31 cellular contexts compared by ENCODE assay signal in the genomic region with DNA sequence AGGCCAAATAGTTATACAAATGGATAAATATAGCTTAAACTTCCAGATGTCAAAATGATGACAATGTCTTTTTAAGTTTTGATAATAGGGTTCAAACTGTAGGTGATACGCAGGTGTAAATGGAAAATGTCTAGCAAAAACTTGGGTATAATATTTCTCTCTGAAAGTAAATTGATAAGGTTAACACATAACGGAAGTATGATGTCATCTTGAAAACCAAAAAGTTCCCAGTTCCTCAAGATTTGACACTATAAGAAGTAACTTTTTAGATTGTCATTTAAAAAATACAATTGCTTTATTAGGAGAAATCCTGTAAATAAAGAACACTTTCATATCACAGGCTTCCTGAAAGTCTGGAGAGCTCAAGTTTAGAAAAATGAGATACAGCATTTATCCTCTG.
"Had no signal": no experiment of that assay in that cellular context is flagged by ENCODE, and none has a peak within 500 bp of the region (broad histone marks: within the 10 kb centered on the region; RNA-seq: fewer than 3 reads in every experiment).

No MANE protein-coding gene starts in this region.

- H3K79me2 ChIP-seq: parathyroid adenoma had no signal

- H3K9me3 Mint-ChIP-seq: nephron, neural progenitor cell, type B pancreatic cell had no signal

- H3K36me3 Mint-ChIP-seq: natural killer cell; neural progenitor cell; stimulated activated memory B cell treated with anti-CD40 and anti-IgM and Interleukin-4, amounts not matched to agents 10 μg/mL and 1 μg/mL and 100 μg/mL, for 72 hours; type B pancreatic cell had no signal

- H3K4me3 ChIP-seq: neural progenitor cell, ovary, psoas muscle, skin epidermis, smooth muscle cell, spleen, suprapubic skin, testis, tibial artery, transverse colon, upper lobe of right lung, uterus had no signal

- H3K4me1 Mint-ChIP-seq: natural killer cell; nephron; neural progenitor cell; stimulated activated memory B cell treated with anti-CD40 and anti-IgM and Interleukin-4, amounts not matched to agents 10 μg/mL and 1 μg/mL and 100 μg/mL, for 72 hours; stimulated activated naive CD8-positive, alpha-beta T cell treated with anti-CD3 and anti-CD28 coated beads, Interleukin-15, amount 100 ng/mL, for 72 hours had no signal

- H3K4me1 ChIP-seq: neural progenitor cell, parathyroid adenoma, psoas muscle, spleen, testis, tibial artery, transverse colon, upper lobe of right lung, uterus had no signal

- H3K4me3 Mint-ChIP-seq: natural killer cell; nephron; neural progenitor cell; stimulated activated memory B cell treated with anti-CD40 and anti-IgM and Interleukin-4, amounts not matched to agents 10 μg/mL and 1 μg/mL and 100 μg/mL, for 72 hours; stimulated activated naive CD8-positive, alpha-beta T cell treated with anti-CD3 and anti-CD28 coated beads, Interleukin-15, amount 100 ng/mL, for 72 hours; type B pancreatic cell had no signal

- H3K27me3 Mint-ChIP-seq: progenitor cell of endocrine pancreas; stimulated activated memory B cell treated with anti-CD40 and anti-IgM and Interleukin-4, amounts not matched to agents 10 μg/mL and 1 μg/mL and 100 μg/mL, for 72 hours; stimulated activated naive CD8-positive, alpha-beta T cell treated with anti-CD3 and anti-CD28 coated beads, Interleukin-15, amount 100 ng/mL, for 72 hours; type B pancreatic cell had no signal

- H3K36me3 ChIP-seq: neural progenitor cell, ovary, spleen, suprapubic skin, tibial artery, transverse colon, upper lobe of right lung, uterus had no signal

- H3K27me3 ChIP-seq: neural progenitor cell, ovary, spleen, suprapubic skin, testis, tibial artery, transverse colon, upper lobe of right lung, uterus had no signal

- H3K27ac ChIP-seq: neural progenitor cell, ovary, parathyroid adenoma, psoas muscle, skin epidermis, spleen, suprapubic skin, testis, tibial artery, transverse colon, upper lobe of right lung, uterus had no signal

- H3K4me2 ChIP-seq: neural progenitor cell, smooth muscle cell had no signal

- H3K27ac Mint-ChIP-seq: natural killer cell; nephron; neural progenitor cell; progenitor cell of endocrine pancreas; stimulated activated memory B cell treated with anti-CD40 and anti-IgM and Interleukin-4, amounts not matched to agents 10 μg/mL and 1 μg/mL and 100 μg/mL, for 72 hours; type B pancreatic cell had no signal

- H3K9me3 ChIP-seq: ovary, psoas muscle, spleen, suprapubic skin, testis, tibial artery, transverse colon, upper lobe of right lung, uterus had no signal

- H2AFZ ChIP-seq: neural progenitor cell, parathyroid adenoma had no signal

- DNase-seq: natural killer cell; occipital lobe; ovary; posterior cingulate gyrus; psoas muscle; right cardiac atrium; spleen; stimulated activated CD4-positive, alpha-beta T cell treated with anti-CD3 and anti-CD28 coated beads, Interleukin-12 subunit alpha, Interleukin-12 subunit beta, amount 100 ng/mL, for 4 hours; stimulated activated CD4-positive, alpha-beta T cell treated with anti-CD3 and anti-CD28 coated beads, Interleukin-1b, Interleukin-23, amount 100 ng/mL, for 48 hours; stimulated activated CD4-positive, alpha-beta T cell treated with anti-CD3 and anti-CD28 coated beads, Interleukin-4, amount 100 ng/mL, for 1 hour; stimulated activated CD4-positive, alpha-beta T cell treated with anti-CD3 and anti-CD28 coated beads, Interleukin-4, amount 100 ng/mL, for 4 hours; stimulated activated CD8-positive, alpha-beta memory T cell treated with anti-CD3 and anti-CD28 coated beads, Interleukin-4, amount 100 ng/mL, for 48 hours; stimulated activated naive CD4-positive, alpha-beta T cell; stimulated activated naive CD8-positive, alpha-beta T cell treated with anti-CD3 and anti-CD28 coated beads, Interleukin-15, amount 100 ng/mL, for 72 hours; stimulated activated naive CD8-positive, alpha-beta T cell treated with anti-CD3 and anti-CD28 coated beads, Interleukin-15, Interleukin-2, amounts not matched to agents 100 U/mL and 50 U/mL, for 24 hours; substantia nigra; testis; tibial artery; transverse colon; upper lobe of right lung; uterus had no signal

- ATAC-seq: natural killer cell; psoas muscle; right cardiac atrium; sciatic nerve; stimulated activated memory B cell treated with anti-CD40 and anti-IgM and Interleukin-4, amounts not matched to agents 10 μg/mL and 1 μg/mL and 100 μg/mL, for 72 hours; stimulated activated naive CD8-positive, alpha-beta T cell treated with anti-CD3 and anti-CD28 coated beads, Interleukin-15, amount 100 ng/mL, for 72 hours; stimulated activated naive CD8-positive, alpha-beta T cell treated with anti-CD3 and anti-CD28 coated beads, Interleukin-15, Interleukin-2, amounts not matched to agents 100 U/mL and 50 U/mL, for 24 hours; upper lobe of right lung had no signal

- H3K9ac ChIP-seq: neural progenitor cell, parathyroid adenoma had no signal
